ENCODE assay signal across 8 cellular contexts in genomic region chr12:49662998-49663843, GRCh38. TPM values are rescaled to one million over a fixed set of nuclear protein-coding genes. Genes with fewer than 3 reads are reported as not detected.
A peak's percentile ranks its signal among the peaks of the same experiment; 100 is the strongest.
DNase-seq lines count a peak whose midpoint lies in the region; ATAC-seq and TF ChIP-seq lines count a peak whose summit lies in the region.

No MANE protein-coding gene starts in this region.

- peak overlapping the region; percentile 72 to 81 for H3K27ac ChIP-seq in right atrium auricular region

- DNase-seq in 8988T, result peak; percentile 73
- peak; percentile 58 for DNase-seq in SK-MEL-5 (ENCODE audit: low read depth, low spot score)
- peak in 1 of 2 donors; percentile 64 for DNase-seq in activated naive CD4-positive, alpha-beta T cell treated with anti-CD3 and anti-CD28 coated beads, Interleukin-2, amount 50 U/mL, for 72 hours (ENCODE audit: low spot score in 2 of 2)
- DNase-seq in right atrium auricular region (ENCODE audit: low spot score), result peak; percentile 83
- DNase-seq in smooth muscle cell of the brain vasculature (ENCODE audit: low read depth, low spot score), result peak; percentile 55
- DNase-seq in Caco-2, result no peak

- peak; percentile 55 for TF ChIP-seq POLR2A in GM18951 (IDR thresholded peaks at IDR 0.05; ENCODE audit: extremely low read depth, insufficient read depth, insufficient read length)

- H3K9me3 Mint-ChIP-seq in activated naive CD4-positive, alpha-beta T cell treated with anti-CD3 and anti-CD28 coated beads, Interleukin-2, amount 50 U/mL, for 72 hours, result no peaks in the 10 kb centered on the region
- H3K9me3 Mint-ChIP-seq in Caco-2 (ENCODE audit: unreplicated experiment), result no peaks in the 10 kb centered on the region

- peak; percentile 48 for ATAC-seq in HG03196 (IDR thresholded peaks at IDR 0.05; ENCODE audit: unreplicated experiment)
- peak; percentile 75 to 82 for ATAC-seq in activated naive CD4-positive, alpha-beta T cell treated with anti-CD3 and anti-CD28 coated beads, Interleukin-2, amount 50 U/mL, for 72 hours

- H3K9me3 ChIP-seq in right atrium auricular region, result no peaks in the 10 kb centered on the region
- H3K9me3 ChIP-seq in Caco-2, result no peaks in the 10 kb centered on the region

- H3K27ac Mint-ChIP-seq in activated naive CD4-positive, alpha-beta T cell treated with anti-CD3 and anti-CD28 coated beads, Interleukin-2, amount 50 U/mL, for 72 hours, result peak overlapping the region; percentile 90 to 95
- no peak overlapping the region for H3K27ac Mint-ChIP-seq in Caco-2 (ENCODE audit: unreplicated experiment)

- peaks cover 20 to 32% of the 10 kb centered on the region in 2 donors for H3K36me3 Mint-ChIP-seq in activated naive CD4-positive, alpha-beta T cell treated with anti-CD3 and anti-CD28 coated beads, Interleukin-2, amount 50 U/mL, for 72 hours
- peaks cover 5% of the 10 kb centered on the region for H3K36me3 Mint-ChIP-seq in Caco-2 (ENCODE audit: insufficient read depth, unreplicated experiment)

- H3K27me3 Mint-ChIP-seq in Caco-2 (ENCODE audit: insufficient read depth, unreplicated experiment), result no peaks in the 10 kb centered on the region

- CTCF ChIA-PET in Caco-2 (lab: Charles Lee), result interaction anchor here (0.8 to 1.2 kb wide), 2 partner anchors 47 to 78 kb away, joined by 3 read pairs; partner anchors contain the start of gene TMBIM6

- H3K4me1 ChIP-seq in right atrium auricular region (peaks cover 0 to 63% of the 10 kb centered on the region in 2 donors), Caco-2 (no peaks in the 10 kb centered on the region)

- H3K4me3 ChIP-seq in right atrium auricular region (no peak overlapping the region), Caco-2 (ENCODE audit: low read depth, low read length) (no peak overlapping the region)

- TF ChIP-seq CTCF in right atrium auricular region (IDR thresholded peaks at IDR 0.05), result no peak
- TF ChIP-seq CTCF in Caco-2 (IDR thresholded peaks at IDR 0.05; ENCODE audit: insufficient read depth in 1 of 2, low read depth in 1 of 2, low read length in 1 of 2, severe bottlenecking in 1 of 2, unreplicated experiment in 1 of 2), result no peak

- intact Hi-C loops in Caco-2 (cut with micrococcal nuclease; ENCODE audit: unreplicated experiment), result no loop called here

- peaks cover 7% of the 10 kb centered on the region for H3K4me1 Mint-ChIP-seq in Caco-2 (ENCODE audit: low read depth, unreplicated experiment)

- H3K4me3 Mint-ChIP-seq in Caco-2 (ENCODE audit: unreplicated experiment), result no peak overlapping the region

- H3K36me3 ChIP-seq in right atrium auricular region (peaks cover 7% of the 10 kb centered on the region), Caco-2 (ENCODE audit: control insufficient read depth, insufficient read depth, low read length) (no peaks in the 10 kb centered on the region; the same call in none of the 2 replicates)

- no peaks in the 10 kb centered on the region for H3K27me3 ChIP-seq in right atrium auricular region
- H3K27me3 ChIP-seq in Caco-2 (replicated peaks; ENCODE audit: control insufficient read depth, insufficient read depth, low read length), result no peaks in the 10 kb centered on the region; the same call in 1 of the 2 replicates

- POLR2A ChIA-PET in Caco-2 (lab: Charles Lee), result no interaction called here

- in situ Hi-C loops in GM18951 (cut with MboI; ENCODE audit: low sequenced_read_pairs, unreplicated experiment) (no loop called here), SK-MEL-5 (cut with HindIII; ENCODE audit: low pct_unique_long_range_greater_than_20kb, low sequenced_read_pairs) (no loop called here)

- no TSS peak for BruUV-seq in Caco-2 (replicated peaks; lab: Mats Ljungman, UMichigan)

RNA-seq across cellular contexts. Expression of gene PRPF40B, which starts 39.9 kb away (rescaled TPM):
- total RNA-seq in SK-MEL-5 (2014; rRNA removed; shearing (Covaris generic)), result 13.3 and 16.4 TPM in 2 replicates
- 16.1 and 27.2 TPM in 2 replicates for polyA plus RNA-seq in SK-MEL-5 (2015; cell fraction: cytosol; rRNA removed)
- 129 and 148 TPM in 2 replicates for polyA plus RNA-seq in SK-MEL-5 (2015; cell fraction: nucleus; rRNA removed)
- total RNA-seq in activated naive CD4-positive, alpha-beta T cell treated with anti-CD3 and anti-CD28 coated beads, Interleukin-2, amount 50 U/mL, for 72 hours, result 10 to 100 TPM in 1 of 2 donors, 1 to 10 TPM in 1; 5.1 to 10.1 TPM
- total RNA-seq in right atrium auricular region (10 to 100 TPM; 14.9 to 16.0 TPM), Caco-2 (2022) (33.3 and 33.4 TPM in 2 replicates)

RNA-seq across cellular contexts. Expression of gene FMNL3, which starts 44.0 kb away (rescaled TPM):
- 14.5 and 17.4 TPM in 2 replicates for total RNA-seq in SK-MEL-5 (2014; rRNA removed; shearing (Covaris generic))
- 11.2 and 15.1 TPM in 2 replicates for polyA plus RNA-seq in SK-MEL-5 (2015; cell fraction: cytosol; rRNA removed)
- polyA plus RNA-seq in SK-MEL-5 (2015; cell fraction: nucleus; rRNA removed), result 25.1 and 35.2 TPM in 2 replicates
- 10 to 100 TPM; 25.9 to 27.6 TPM for total RNA-seq in activated naive CD4-positive, alpha-beta T cell treated with anti-CD3 and anti-CD28 coated beads, Interleukin-2, amount 50 U/mL, for 72 hours
- total RNA-seq in right atrium auricular region, result 10 to 100 TPM in 1 of 2 donors, 1 to 10 TPM in 1; 9.0 to 19.7 TPM
- 9.2 and 10.7 TPM in 2 replicates for total RNA-seq in Caco-2 (2022)

RNA-seq across cellular contexts. Expression of gene FAM186B, which starts 57.8 kb away (rescaled TPM):
- total RNA-seq in SK-MEL-5 (2014; rRNA removed; shearing (Covaris generic)), result 0.75 and 0.95 TPM in 2 replicates
- 0.39 and 0.64 TPM in 2 replicates for polyA plus RNA-seq in SK-MEL-5 (2015; cell fraction: cytosol; rRNA removed)
- 0.47 and 1.0 TPM in 2 replicates for polyA plus RNA-seq in SK-MEL-5 (2015; cell fraction: nucleus; rRNA removed)
- under 1 TPM; 0.16 to 0.18 TPM for total RNA-seq in activated naive CD4-positive, alpha-beta T cell treated with anti-CD3 and anti-CD28 coated beads, Interleukin-2, amount 50 U/mL, for 72 hours
- total RNA-seq in right atrium auricular region (under 1 TPM in 1 of 2 donors, not detected in 1; 0.28 TPM), Caco-2 (2022) (1.4 and 2.2 TPM in 2 replicates)

Comparison
In these comparisons a context has a peak if more than half of its experiments do, and no peak if none do; other contexts are left out.
1. DNase-seq: peak in 8988T (single experiment), SK-MEL-5 (single experiment), right atrium auricular region (single experiment) and smooth muscle cell of the brain vasculature (single experiment); none in Caco-2 (0 of 2).